Comparison of ENCODE assay signal across 1 cellular context in the genomic region with DNA sequence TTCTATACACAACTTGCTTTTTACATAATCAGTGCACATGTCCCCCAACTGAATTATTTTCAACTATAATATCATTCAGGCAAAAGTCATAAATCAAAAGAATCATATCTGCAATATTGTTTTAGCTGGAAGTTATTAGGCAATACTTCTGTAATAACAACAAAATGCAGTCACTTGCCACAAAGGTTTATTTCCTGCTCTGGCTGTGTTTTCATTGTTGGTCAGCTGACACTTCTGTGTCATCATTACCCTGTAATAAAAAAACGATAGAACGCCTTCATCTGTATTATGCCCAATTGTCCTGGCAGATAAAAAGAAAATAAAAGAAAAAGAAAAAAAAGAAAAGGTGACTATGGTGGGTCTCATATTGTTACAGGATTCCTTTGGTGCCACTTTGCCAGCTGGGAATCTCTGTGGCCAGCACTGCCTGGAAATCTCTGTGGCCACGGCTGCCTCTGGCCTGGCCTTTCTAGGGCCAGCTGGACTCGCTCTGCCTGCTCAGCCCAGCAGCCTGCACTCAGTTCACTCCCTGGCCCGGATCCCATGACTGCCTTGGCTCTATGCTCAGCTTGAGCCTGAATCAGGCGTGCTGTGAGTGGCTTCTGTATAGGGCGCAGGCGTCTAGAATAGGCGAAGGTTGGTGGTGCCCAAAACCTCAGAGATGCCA.
TF ChIP-seq lines count a peak whose summit lies in the region.

No MANE protein-coding gene starts in this region.

TF ChIP-seq in WTC11, 78 proteins besides CTCF, POLR2A, EP300 and RAD21 (continued from another document):
- TF ChIP-seq PRDM15 (CRISPR knock-in tag; IDR thresholded peaks at IDR 0.05) (no peak), GABPB1 (CRISPR knock-in tag; IDR thresholded peaks at IDR 0.05) (no peak)
- TF ChIP-seq, protein P1, sequence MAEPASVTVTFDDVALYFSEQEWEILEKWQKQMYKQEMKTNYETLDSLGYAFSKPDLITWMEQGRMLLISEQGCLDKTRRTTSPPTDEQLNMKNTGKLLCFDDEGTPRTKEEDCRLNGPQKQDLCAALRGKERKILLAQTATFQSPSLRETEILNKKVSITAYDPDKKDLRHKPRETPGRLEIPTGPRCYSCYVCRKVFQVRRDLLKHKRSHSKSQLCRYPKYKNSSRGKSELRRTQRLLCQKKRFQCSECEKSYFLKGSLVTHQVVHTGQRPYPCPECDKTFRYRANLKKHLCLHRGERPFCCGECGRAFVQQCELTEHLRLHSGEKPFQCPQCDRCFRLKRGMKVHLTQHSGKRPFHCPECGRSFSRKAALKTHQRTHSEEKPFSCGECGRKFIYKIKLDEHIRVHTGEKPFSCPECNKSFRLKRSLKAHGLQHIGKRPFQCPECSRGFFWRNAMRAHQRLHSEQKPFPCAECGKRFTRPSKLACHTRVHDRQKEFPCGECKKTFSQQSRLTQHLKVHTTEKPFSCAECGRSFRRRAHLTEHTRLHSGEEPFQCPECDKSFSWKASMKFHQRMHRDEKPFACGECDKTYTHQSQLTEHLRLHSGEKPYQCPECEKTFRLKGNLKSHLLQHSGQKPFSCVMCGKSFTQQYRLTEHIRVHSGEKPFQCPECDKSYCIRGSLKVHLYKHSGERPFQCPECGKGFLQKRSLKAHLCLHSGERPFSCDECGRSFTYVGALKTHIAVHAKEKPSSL (CRISPR knock-in tag; conservative IDR thresholded peaks at IDR 0.05) = no peak
- TF ChIP-seq, protein P2, sequence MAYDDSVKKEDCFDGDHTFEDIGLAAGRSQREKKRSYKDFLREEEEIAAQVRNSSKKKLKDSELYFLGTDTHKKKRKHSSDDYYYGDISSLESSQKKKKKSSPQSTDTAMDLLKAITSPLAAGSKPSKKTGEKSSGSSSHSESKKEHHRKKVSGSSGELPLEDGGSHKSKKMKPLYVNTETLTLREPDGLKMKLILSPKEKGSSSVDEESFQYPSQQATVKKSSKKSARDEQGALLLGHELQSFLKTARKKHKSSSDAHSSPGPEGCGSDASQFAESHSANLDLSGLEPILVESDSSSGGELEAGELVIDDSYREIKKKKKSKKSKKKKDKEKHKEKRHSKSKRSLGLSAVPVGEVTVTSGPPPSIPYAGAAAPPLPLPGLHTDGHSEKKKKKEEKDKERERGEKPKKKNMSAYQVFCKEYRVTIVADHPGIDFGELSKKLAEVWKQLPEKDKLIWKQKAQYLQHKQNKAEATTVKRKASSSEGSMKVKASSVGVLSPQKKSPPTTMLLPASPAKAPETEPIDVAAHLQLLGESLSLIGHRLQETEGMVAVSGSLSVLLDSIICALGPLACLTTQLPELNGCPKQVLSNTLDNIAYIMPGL (CRISPR knock-in tag; IDR thresholded peaks at IDR 0.05) = no peak
